ENCODE assay signal across 8 cellular contexts in genomic region chr7:88927-89921, GRCh38.
DNase-seq lines count a peak whose midpoint lies in the region; ATAC-seq and TF ChIP-seq lines count a peak whose summit lies in the region.

No MANE protein-coding gene starts in this region.

- no peaks in the 10 kb centered on the region for H3K27me3 Mint-ChIP-seq in activated CD4-positive, alpha-beta memory T cell treated with anti-CD3 and anti-CD28 coated beads for 36 hours

- no peaks in the 10 kb centered on the region for H3K36me3 ChIP-seq in heart left ventricle

- peaks cover 9% of the 10 kb centered on the region for H3K4me1 Mint-ChIP-seq in activated CD4-positive, alpha-beta memory T cell treated with anti-CD3 and anti-CD28 coated beads for 36 hours (ENCODE audit: low read depth)
- H3K4me1 Mint-ChIP-seq in stimulated activated effector memory CD8-positive, alpha-beta T cell treated with anti-CD3 and anti-CD28 coated beads, Interleukin-12 subunit alpha, Interleukin-12 subunit beta, amount 100 ng/mL, for 72 hours, result peaks cover 27% of the 10 kb centered on the region

- H3K4me1 ChIP-seq in heart left ventricle, result peaks cover 0 to 27% (median 14%) of the 10 kb centered on the region in 12 donors

- H3K9me3 ChIP-seq in heart left ventricle, result no peaks in the 10 kb centered on the region

- CTCF ChIA-PET in activated CD4-positive, alpha-beta memory T cell treated with anti-CD3 and anti-CD28 coated beads for 36 hours (lab: Charles Lee), result no interaction called here
- CTCF ChIA-PET in HEK293T (lab: Yijun Ruan, JAX), result no interaction called here

- ATAC-seq in heart left ventricle (peak in 3 of 4 donors; percentile 64 to 78 (median 65)), GM21423 (IDR thresholded peaks at IDR 0.05; ENCODE audit: unreplicated experiment) (no peak)
- peak; percentile 90 for ATAC-seq in stimulated activated effector memory CD8-positive, alpha-beta T cell treated with anti-CD3 and anti-CD28 coated beads, Interleukin-12 subunit alpha, Interleukin-12 subunit beta, amount 100 ng/mL, for 72 hours

- POLR2A ChIA-PET in activated CD4-positive, alpha-beta memory T cell treated with anti-CD3 and anti-CD28 coated beads for 36 hours (lab: Charles Lee), result no interaction called here
- POLR2A ChIA-PET in HEK293T (lab: Yijun Ruan, JAX), result no interaction called here

- H3K9me3 Mint-ChIP-seq in activated CD4-positive, alpha-beta memory T cell treated with anti-CD3 and anti-CD28 coated beads for 36 hours, result no peaks in the 10 kb centered on the region
- no peaks in the 10 kb centered on the region for H3K9me3 Mint-ChIP-seq in stimulated activated effector memory CD8-positive, alpha-beta T cell treated with anti-CD3 and anti-CD28 coated beads, Interleukin-12 subunit alpha, Interleukin-12 subunit beta, amount 100 ng/mL, for 72 hours

- no peak overlapping the region for H3K4me3 Mint-ChIP-seq in activated CD4-positive, alpha-beta memory T cell treated with anti-CD3 and anti-CD28 coated beads for 36 hours
- H3K4me3 Mint-ChIP-seq in stimulated activated effector memory CD8-positive, alpha-beta T cell treated with anti-CD3 and anti-CD28 coated beads, Interleukin-12 subunit alpha, Interleukin-12 subunit beta, amount 100 ng/mL, for 72 hours, result no peak overlapping the region

- peaks cover 0 to 5% (median 0%) of the 10 kb centered on the region in 9 donors for H3K27me3 ChIP-seq in heart left ventricle

- 67 to 83% (median 80%) methylated on average over 11 to 13 of the region's 13 CpGs for WGBS in heart left ventricle, 4 donors

- TF ChIP-seq CTCF in HFF-Myc (IDR thresholded peaks at IDR 0.05; ENCODE audit: low read depth, low read length, missing control alignments) (no peak), heart left ventricle (IDR thresholded peaks at IDR 0.05) (no peak)

- no peak overlapping the region for H3K4me3 ChIP-seq in HFF-Myc (replicated peaks; ENCODE audit: low read depth, low read length)
- no peak overlapping the region for H3K4me3 ChIP-seq in heart left ventricle

- H3K27ac Mint-ChIP-seq in activated CD4-positive, alpha-beta memory T cell treated with anti-CD3 and anti-CD28 coated beads for 36 hours, result no peak overlapping the region
- H3K27ac Mint-ChIP-seq in stimulated activated effector memory CD8-positive, alpha-beta T cell treated with anti-CD3 and anti-CD28 coated beads, Interleukin-12 subunit alpha, Interleukin-12 subunit beta, amount 100 ng/mL, for 72 hours, result peak overlapping the region; percentile 13

- H3K27ac ChIP-seq in heart left ventricle, result peak overlapping the region in 6 of 12 donors; percentile 23 to 73 (median 46)

- intact Hi-C loops in activated CD4-positive, alpha-beta memory T cell treated with anti-CD3 and anti-CD28 coated beads for 36 hours (cut with micrococcal nuclease), result no loop called here
- intact Hi-C loops in heart left ventricle (cut with DNase I), result no loop called here

- DNase-seq in HFF-Myc (ENCODE audit: extremely low read depth, low read depth) (peak; percentile 79), heart left ventricle (peak in 4 of 5 donors; percentile 34 to 80 (median 70)), mucosa of gallbladder (ENCODE audit: low spot score) (no peak), HEK293T (ENCODE audit: extremely low spot score) (no peak), HPDE6-E6E7 (ENCODE audit: extremely low spot score) (no peak)
- peak; percentile 20 for DNase-seq in activated CD4-positive, alpha-beta memory T cell treated with anti-CD3 and anti-CD28 coated beads for 36 hours
- DNase-seq in stimulated activated effector memory CD8-positive, alpha-beta T cell treated with anti-CD3 and anti-CD28 coated beads, Interleukin-12 subunit alpha, Interleukin-12 subunit beta, amount 100 ng/mL, for 72 hours (ENCODE audit: low spot score in 2 of 2), result peak in 1 of 2 donors; percentile 44

- no peak for TF ChIP-seq POLR2A in heart left ventricle (IDR thresholded peaks at IDR 0.05)

- no peaks in the 10 kb centered on the region for H3K36me3 Mint-ChIP-seq in activated CD4-positive, alpha-beta memory T cell treated with anti-CD3 and anti-CD28 coated beads for 36 hours
- no peaks in the 10 kb centered on the region for H3K36me3 Mint-ChIP-seq in stimulated activated effector memory CD8-positive, alpha-beta T cell treated with anti-CD3 and anti-CD28 coated beads, Interleukin-12 subunit alpha, Interleukin-12 subunit beta, amount 100 ng/mL, for 72 hours

TF ChIP-seq in HEK293T, 16 proteins besides CTCF, POLR2A, EP300 and RAD21:
- TF ChIP-seq NFRKB (IDR thresholded peaks at IDR 0.05) (no peak), FOXM1 (IDR thresholded peaks at IDR 0.05; ENCODE audit: borderline replicate concordance) (no peak), ELF4 (IDR thresholded peaks at IDR 0.05) (no peak), BHLHE40 (IDR thresholded peaks at IDR 0.05; ENCODE audit: borderline replicate concordance) (no peak), ZNF384 (IDR thresholded peaks at IDR 0.05) (no peak), L3MBTL2 (conservative IDR thresholded peaks at IDR 0.05) (no peak), FOXK2 (IDR thresholded peaks at IDR 0.05) (no peak), LEF1 (IDR thresholded peaks at IDR 0.05; ENCODE audit: borderline replicate concordance) (no peak), FOXA1 (IDR thresholded peaks at IDR 0.05) (no peak), TARDBP (IDR thresholded peaks at IDR 0.05) (no peak), ARNT (IDR thresholded peaks at IDR 0.05) (no peak), SP1 (IDR thresholded peaks at IDR 0.05) (no peak), HDGF (IDR thresholded peaks at IDR 0.05; ENCODE audit: borderline replicate concordance) (no peak), PKNOX1 (IDR thresholded peaks at IDR 0.05) (no peak), CTBP1 (IDR thresholded peaks at IDR 0.05; ENCODE audit: borderline replicate concordance) (no peak)
TF ChIP-seq in HEK293T: peak in this region for 0.

Comparison
In these comparisons a context has a peak if more than half of its experiments do, and no peak if none do; other contexts are left out.
1. DNase-seq: peak in HFF-Myc (single experiment), activated CD4-positive, alpha-beta memory T cell treated with anti-CD3 and anti-CD28 coated beads for 36 hours (single experiment) and heart left ventricle (4 of 5); none in mucosa of gallbladder (single experiment), HEK293T (single experiment) and HPDE6-E6E7 (single experiment).